In genomic region chr19:10881403-10882107, GRCh38 we compare ENCODE assay signal across 18 cellular contexts. TPM values are rescaled to one million over a fixed set of nuclear protein-coding genes. Genes with fewer than 3 reads are reported as not detected.
DNase-seq lines count a peak whose midpoint lies in the region; ATAC-seq and TF ChIP-seq lines count a peak whose summit lies in the region.
"Had no signal": no experiment of that assay in that cellular context is flagged by ENCODE, and none has a peak within 500 bp of the region (broad histone marks: within the 10 kb centered on the region; RNA-seq: fewer than 3 reads in every experiment).

No MANE protein-coding gene starts in this region.

- DNase-seq in ELF-1 (ENCODE audit: low read depth, low spot score) (peak; percentile 73), NT2/D1 (ENCODE audit: low read depth, low spot score) (no peak), heart right ventricle (no peak), neural crest cell (ENCODE audit: low read depth, low spot score) (no peak), iPS-NIHi7 (ENCODE audit: extremely low spot score) (no peak), nucleus accumbens (lab: John Stamatoyannopoulos, UW) (no peak), NCI-H2227 (lab: John Stamatoyannopoulos, UW; ENCODE audit: unreplicated experiment) (no peak), mesenteric fat pad (ENCODE audit: low spot score) (no peak)
- DNase-seq: activated CD4-positive, alpha-beta T cell treated with anti-CD3 and anti-CD28 coated beads, Interleukin-2, amount 50 U/mL, for 4 hours; activated T-cell treated with anti-CD3 and anti-CD28 coated beads, Interleukin-2, amount 50 U/mL, for 48 hours; GDM1; islet precursor cell; NCI-H2081; NCI-H524; pancreas; thyroid gland had no signal

- no peaks in the 10 kb centered on the region for H3K27me3 ChIP-seq in NT2/D1 (ENCODE audit: insufficient read depth, insufficient read length)
- no peaks in the 10 kb centered on the region for H3K27me3 ChIP-seq in heart right ventricle
- H3K27me3 ChIP-seq: pancreas, thyroid gland had no signal

- peak overlapping the region in 9 of 10 donors; percentile 26 to 85 (median 68) for H3K27ac ChIP-seq in heart right ventricle
- H3K27ac ChIP-seq: pancreas, thyroid gland had no signal

- H3K9ac ChIP-seq in NT2/D1 (ENCODE audit: insufficient read length, low read depth), result peak overlapping the region; percentile 39

- H3K9me3 ChIP-seq in NT2/D1 (ENCODE audit: insufficient read depth, low read length), result no peaks in the 10 kb centered on the region
- no peaks in the 10 kb centered on the region for H3K9me3 ChIP-seq in heart right ventricle
- H3K9me3 ChIP-seq: pancreas, thyroid gland had no signal

- peak in 5 of 8 donors; percentile 10 to 25 (median 17) for ATAC-seq in heart right ventricle
- ATAC-seq: pancreas had no signal

- no peaks in the 10 kb centered on the region for H3K27me3 Mint-ChIP-seq in neural crest cell (ENCODE audit: low read depth)
- H3K27me3 Mint-ChIP-seq: activated naive CD8-positive, alpha-beta T cell had no signal

- H3K4me3 Mint-ChIP-seq in neural crest cell, result peak overlapping the region; percentile 76
- H3K4me3 Mint-ChIP-seq: activated naive CD8-positive, alpha-beta T cell had no signal

- peaks cover 4% of the 10 kb centered on the region for H3K36me3 Mint-ChIP-seq in neural crest cell (ENCODE audit: low read depth)

- no peaks in the 10 kb centered on the region for H3K9me3 Mint-ChIP-seq in neural crest cell

- H3K4me1 Mint-ChIP-seq in neural crest cell, result peaks cover 50% of the 10 kb centered on the region

- intact Hi-C loops in heart right ventricle (cut with DNase I), result loop anchor here in 1 of 10 donors (5.0 kb wide), 1 partner anchor 46 kb away; the partner anchor contains the start of genes TIMM29 and YIPF2

- peak overlapping the region; percentile 96 for H3K27ac Mint-ChIP-seq in neural crest cell (ENCODE audit: unreplicated experiment)
- H3K27ac Mint-ChIP-seq: activated naive CD8-positive, alpha-beta T cell had no signal

- TF ChIP-seq CTCF in heart right ventricle (IDR thresholded peaks at IDR 0.05) (no peak), neural crest cell (conservative IDR thresholded peaks at IDR 0.05) (no peak)

- H3K4me3 ChIP-seq in NT2/D1 (ENCODE audit: insufficient read length, low read depth), result no peak overlapping the region
- no peak overlapping the region for H3K4me3 ChIP-seq in heart right ventricle
- H3K4me3 ChIP-seq: pancreas, thyroid gland had no signal

- peaks cover 35% of the 10 kb centered on the region for H3K4me1 ChIP-seq in NT2/D1 (ENCODE audit: insufficient read depth, insufficient read length)
- H3K4me1 ChIP-seq in heart right ventricle, result peaks cover 3 to 77% (median 41%) of the 10 kb centered on the region in 9 donors

- 49 to 58% methylated on average over 14 of the region's 14 CpGs for WGBS in heart right ventricle, 2 donors

- peaks cover 21% of the 10 kb centered on the region for H3K36me3 ChIP-seq in NT2/D1 (ENCODE audit: insufficient read depth, insufficient read length, low read length)
- no peaks in the 10 kb centered on the region for H3K36me3 ChIP-seq in heart right ventricle
- H3K36me3 ChIP-seq: pancreas, thyroid gland had no signal

RNA-seq across cellular contexts. Expression of gene CARM1, which starts 10.2 kb away (rescaled TPM):
- total RNA-seq in heart right ventricle (10 to 100 TPM; 25.8 to 45.4 (median 28.8) TPM), neural crest cell (99.6 and 106 TPM in 2 replicates), mesenteric fat pad (37.2 TPM)
- polyA plus RNA-seq in heart right ventricle, result 10 to 100 TPM; 26.2 to 27.4 TPM

RNA-seq across cellular contexts. Expression of gene C19orf38, which starts 33.3 kb away (rescaled TPM):
- total RNA-seq in heart right ventricle (1 to 10 TPM in 3 of 10 donors, under 1 TPM in 6, not detected in 1; 0.27 to 4.0 (median 0.61) TPM), neural crest cell (not detected in 2 replicates), mesenteric fat pad (4.4 TPM)
- 1 to 10 TPM in 1 of 2 donors, under 1 TPM in 1; 0.66 to 1.3 TPM for polyA plus RNA-seq in heart right ventricle
- total RNA-seq: glomerular endothelial cell had no signal

RNA-seq across cellular contexts. Expression of gene TMED1, which starts 45.5 kb away (rescaled TPM):
- 10 to 100 TPM; 25.9 to 38.6 (median 32.9) TPM for total RNA-seq in heart right ventricle
- 10 to 100 TPM; 40.4 to 88.6 TPM for polyA plus RNA-seq in heart right ventricle
- 27.9 and 30.9 TPM in 2 replicates for total RNA-seq in neural crest cell
- total RNA-seq in mesenteric fat pad, result 24.9 TPM

RNA-seq across cellular contexts. Expression of gene YIPF2, which starts 46.9 kb away (rescaled TPM):
- total RNA-seq in heart right ventricle (10 to 100 TPM; 13.7 to 26.0 (median 16.9) TPM), neural crest cell (19.8 and 22.0 TPM in 2 replicates), mesenteric fat pad (28.4 TPM)
- polyA plus RNA-seq in heart right ventricle, result 10 to 100 TPM; 25.2 to 36.7 TPM

RNA-seq across cellular contexts. Expression of gene TIMM29, which starts 47.1 kb away (rescaled TPM):
- total RNA-seq in heart right ventricle, result 10 to 100 TPM; 10.8 to 16.1 (median 14.5) TPM
- polyA plus RNA-seq in heart right ventricle, result 10 to 100 TPM; 15.6 to 17.3 TPM
- 28.0 and 30.1 TPM in 2 replicates for total RNA-seq in neural crest cell
- total RNA-seq in mesenteric fat pad, result 14.4 TPM
